ENCODE assay signal across 14 cellular contexts in genomic region chr1:193356249-193356648, GRCh38.
DNase-seq lines count a peak whose midpoint lies in the region; ATAC-seq, FAIRE-seq and TF ChIP-seq lines count a peak whose summit lies in the region.
"Had no signal": no experiment of that assay in that cellular context is flagged by ENCODE, and none has a peak within 500 bp of the region (broad histone marks: within the 10 kb centered on the region; RNA-seq: fewer than 3 reads in every experiment).

No MANE protein-coding gene starts in this region.

- intact Hi-C loops in Calu3 (cut with micrococcal nuclease; ENCODE audit: unreplicated experiment) = loop anchor here (5.0 to 10.0 kb wide), 2 partner anchors 46 to 409 kb away; no protein-coding TSS in a partner anchor
- intact Hi-C loops in heart left ventricle (cut with DNase I) = no loop called here
- intact Hi-C loops in posterior cingulate gyrus (cut with DNase I) = no loop called here

- FAIRE-seq in GM12891 (lab: Jason Lieb, UNC) = no peak
- FAIRE-seq: GM18507 had no signal

- H3K27ac Mint-ChIP-seq in Calu3 (ENCODE audit: unreplicated experiment) (peak overlapping the region; percentile 15), nephron progenitor cell (peak overlapping the region; percentile 11)
- H3K27ac Mint-ChIP-seq: GM23338 had no signal

- H3K27me3 ChIP-seq in heart left ventricle = no peaks in the 10 kb centered on the region
- no peaks in the 10 kb centered on the region for H3K27me3 ChIP-seq in right atrium auricular region
- H3K27me3 ChIP-seq: BLaER1 had no signal

- H3K9me3 Mint-ChIP-seq in Calu3 (ENCODE audit: low read depth, unreplicated experiment) (peaks cover 6% of the 10 kb centered on the region), nephron progenitor cell (no peaks in the 10 kb centered on the region)
- H3K9me3 Mint-ChIP-seq: CD8-positive, alpha-beta memory T cell; GM23338 had no signal

- TF ChIP-seq CTCF in Calu3 (IDR thresholded peaks at IDR 0.05; ENCODE audit: unreplicated experiment) (no peak), heart left ventricle (IDR thresholded peaks at IDR 0.05) (no peak), right atrium auricular region (IDR thresholded peaks at IDR 0.05) (no peak), nephron progenitor cell (IDR thresholded peaks at IDR 0.05) (no peak)

- H3K27me3 Mint-ChIP-seq in Calu3 (ENCODE audit: unreplicated experiment) (no peaks in the 10 kb centered on the region), nephron progenitor cell (ENCODE audit: low read depth, poor library complexity) (no peaks in the 10 kb centered on the region)
- H3K27me3 Mint-ChIP-seq: CD8-positive, alpha-beta memory T cell had no signal

- H3K4me1 ChIP-seq in heart left ventricle (peaks cover 0 to 14% (median 0%) of the 10 kb centered on the region in 12 donors), right atrium auricular region (peaks cover 0 to 10% of the 10 kb centered on the region in 2 donors)
- H3K4me1 ChIP-seq: BLaER1 had no signal

- H3K27ac ChIP-seq in heart left ventricle (peak overlapping the region; percentile 27 to 84 (median 52)), right atrium auricular region (peak overlapping the region; percentile 57 to 77)
- H3K27ac ChIP-seq: BLaER1 had no signal

- BruUV-seq in Calu3 (replicated peaks; lab: Mats Ljungman, UMichigan) = no TSS peak

- TF ChIP-seq POLR2A in heart left ventricle (IDR thresholded peaks at IDR 0.05) (no peak), GM12891 (IDR thresholded peaks at IDR 0.05; ENCODE audit: low read depth, low read length) (no peak)

- no peaks in the 10 kb centered on the region for H3K9me3 ChIP-seq in heart left ventricle
- no peaks in the 10 kb centered on the region for H3K9me3 ChIP-seq in right atrium auricular region
- H3K9me3 ChIP-seq: BLaER1, Caco-2 had no signal

- H3K4me3 ChIP-seq in heart left ventricle (no peak overlapping the region), right atrium auricular region (no peak overlapping the region)
- H3K4me3 ChIP-seq: BLaER1, GM23338 had no signal

- H3K4me1 Mint-ChIP-seq in Calu3 (ENCODE audit: low read depth, unreplicated experiment) = peaks cover 43% of the 10 kb centered on the region
- H3K4me1 Mint-ChIP-seq in nephron progenitor cell = peaks cover 8% of the 10 kb centered on the region
- H3K4me1 Mint-ChIP-seq: CD8-positive, alpha-beta memory T cell had no signal

- CTCF ChIA-PET in Calu3 (lab: Charles Lee) = no interaction called here

- H3K4me3 Mint-ChIP-seq in Calu3 (ENCODE audit: low read depth, unreplicated experiment) (no peak overlapping the region), nephron progenitor cell (no peak overlapping the region)
- H3K4me3 Mint-ChIP-seq: CD8-positive, alpha-beta memory T cell; GM23338 had no signal

- peak; percentile 94 to 97 (median 95) for ATAC-seq in heart left ventricle
- ATAC-seq in GM21737 (IDR thresholded peaks at IDR 0.05; ENCODE audit: unreplicated experiment) = no peak
- ATAC-seq: GM23338 had no signal

- H3K36me3 ChIP-seq in heart left ventricle (no peaks in the 10 kb centered on the region), right atrium auricular region (no peaks in the 10 kb centered on the region)
- H3K36me3 ChIP-seq: BLaER1 had no signal

- H3K36me3 Mint-ChIP-seq in Calu3 (ENCODE audit: insufficient read depth, unreplicated experiment) (peaks cover 5% of the 10 kb centered on the region), nephron progenitor cell (ENCODE audit: low read depth) (no peaks in the 10 kb centered on the region)

- DNase-seq in Calu3 (no peak), heart left ventricle (peak in 4 of 5 donors; percentile 29 to 75 (median 48)), right atrium auricular region (ENCODE audit: low spot score) (no peak), nephron progenitor cell (no peak), GM12891 (ENCODE audit: insufficient read length, low spot score) (no peak), posterior cingulate gyrus (no peak)
- DNase-seq: 8988T; Caco-2; CD8-positive, alpha-beta memory T cell; H7 had no signal

- 50 to 59% (median 52%) methylated on average over 4 of the region's 4 CpGs for WGBS in heart left ventricle, 4 donors

TF ChIP-seq in GM12891, 5 proteins besides CTCF, POLR2A, EP300 and RAD21:
- TF ChIP-seq POU2F2 (IDR thresholded peaks at IDR 0.05; ENCODE audit: low read depth, low read length) (no peak), TAF1 (IDR thresholded peaks at IDR 0.05; ENCODE audit: low read depth, low read length) (no peak), SPI1 (IDR thresholded peaks at IDR 0.05; ENCODE audit: low read depth, low read length) (no peak), PAX5 (IDR thresholded peaks at IDR 0.05; ENCODE audit: insufficient read depth, low read length, severe bottlenecking) (no peak), POLR2AphosphoS5 (IDR thresholded peaks at IDR 0.05; ENCODE audit: low read depth, low read length) (no peak)

Comparison
In these comparisons a context has a peak if more than half of its experiments do, and no peak if none do; other contexts are left out.
1. DNase-seq: peak in heart left ventricle (4 of 5); none in Calu3 (single experiment), right atrium auricular region (single experiment), nephron progenitor cell (single experiment), GM12891 (single experiment) and posterior cingulate gyrus (0 of 10).